8 cellular contexts compared by ENCODE assay signal in the genomic region with DNA sequence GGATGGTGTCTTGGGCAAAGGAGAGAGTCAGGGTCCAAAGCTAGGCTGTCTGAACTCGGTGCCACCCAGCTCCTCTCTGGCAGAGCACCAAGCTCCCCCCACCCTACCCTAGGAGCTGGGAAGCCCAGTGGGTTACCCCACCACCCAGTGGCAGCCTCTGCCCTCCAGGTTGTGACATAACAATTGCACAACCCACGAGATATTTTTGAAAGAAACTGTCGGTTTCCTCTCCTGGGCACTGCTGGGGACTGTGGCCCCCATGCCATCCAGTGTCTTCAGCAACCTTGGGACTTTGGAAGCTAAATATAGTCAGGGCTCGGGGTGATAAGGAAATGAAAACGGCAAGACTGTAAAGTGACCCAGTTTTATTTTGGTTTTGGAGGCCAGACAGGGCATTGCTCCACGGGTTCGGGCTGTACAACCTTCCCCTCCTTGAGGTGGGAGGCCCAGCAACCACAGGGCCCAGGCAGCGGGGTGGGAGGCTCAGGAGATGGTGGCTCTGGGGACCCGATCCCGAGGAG. TPM values are rescaled to one million over a fixed set of nuclear protein-coding genes. Genes with fewer than 3 reads are reported as not detected.
DNase-seq lines count a peak whose midpoint lies in the region; ATAC-seq and TF ChIP-seq lines count a peak whose summit lies in the region.

No MANE protein-coding gene starts in this region.

- H3K4me3 ChIP-seq in HAP-1 (peak overlapping the region; percentile 28), left ventricle myocardium inferior (peak overlapping the region; percentile 78), rectal smooth muscle tissue (ENCODE audit: low read length) (peak overlapping the region; percentile 63)

- no peaks in the 10 kb centered on the region; the same call in 1 of the 2 replicates for H3K9me3 ChIP-seq in HAP-1
- H3K9me3 ChIP-seq in left ventricle myocardium inferior (replicated peaks): no peaks in the 10 kb centered on the region

- intact Hi-C loops in activated CD8-positive, alpha-beta T cell treated with anti-CD3 and anti-CD28 coated beads for 36 hours (cut with micrococcal nuclease): loop anchor here (5.0 kb wide), 1 partner anchor 92 kb away; no protein-coding TSS in a partner anchor
- intact Hi-C loops in left ventricle myocardium inferior (cut with micrococcal nuclease): no loop called here

- H3K27me3 ChIP-seq in HAP-1 (ENCODE audit: low read depth): no peaks in the 10 kb centered on the region
- H3K27me3 ChIP-seq in left ventricle myocardium inferior (ENCODE audit: low read depth): no peaks in the 10 kb centered on the region
- no peaks in the 10 kb centered on the region for H3K27me3 ChIP-seq in rectal smooth muscle tissue (ENCODE audit: control insufficient read depth, insufficient read depth, low read length)

- H3K4me1 ChIP-seq in HAP-1: peaks cover 4% of the 10 kb centered on the region
- H3K4me1 ChIP-seq in left ventricle myocardium inferior: peaks cover 46% of the 10 kb centered on the region
- peaks cover 15% of the 10 kb centered on the region for H3K4me1 ChIP-seq in rectal smooth muscle tissue (ENCODE audit: control insufficient read depth, insufficient read depth, low read length)

- H3K4me1 Mint-ChIP-seq in activated CD8-positive, alpha-beta T cell treated with anti-CD3 and anti-CD28 coated beads for 36 hours (ENCODE audit: low read depth): peaks cover 16% of the 10 kb centered on the region

- no peak for ATAC-seq in activated CD8-positive, alpha-beta T cell treated with anti-CD3 and anti-CD28 coated beads for 36 hours

- in situ Hi-C loops in HAP-1 (cut with MboI; ENCODE audit: low sequenced_read_pairs): no loop called here

- H3K27me3 Mint-ChIP-seq in activated CD8-positive, alpha-beta T cell treated with anti-CD3 and anti-CD28 coated beads for 36 hours: peaks cover 3% of the 10 kb centered on the region

- H3K36me3 ChIP-seq in HAP-1 (replicated peaks): no peaks in the 10 kb centered on the region
- H3K36me3 ChIP-seq in left ventricle myocardium inferior: no peaks in the 10 kb centered on the region
- H3K36me3 ChIP-seq in rectal smooth muscle tissue (ENCODE audit: control insufficient read depth, insufficient read depth, low read length): no peaks in the 10 kb centered on the region

- H3K9ac ChIP-seq in rectal smooth muscle tissue (ENCODE audit: low read length): no peak overlapping the region

- H3K27ac Mint-ChIP-seq in activated CD8-positive, alpha-beta T cell treated with anti-CD3 and anti-CD28 coated beads for 36 hours: peak overlapping the region; percentile 73

- CTCF ChIA-PET in activated CD8-positive, alpha-beta T cell treated with anti-CD3 and anti-CD28 coated beads for 36 hours (lab: Charles Lee): interaction anchor here (1.5 to 6.1 kb wide), 4 partner anchors 11 to 91 kb away, joined by 5 to 42 read pairs (median 22); no protein-coding TSS in a partner anchor
- CTCF ChIA-PET in HEK293T (lab: Yijun Ruan, JAX): interaction anchor here (1.7 kb wide), 2 partner anchors 10 to 88 kb away, joined by 4 read pairs; no protein-coding TSS in a partner anchor

- no peaks in the 10 kb centered on the region for H3K36me3 Mint-ChIP-seq in activated CD8-positive, alpha-beta T cell treated with anti-CD3 and anti-CD28 coated beads for 36 hours (ENCODE audit: low read depth)

- POLR2A ChIA-PET in activated CD8-positive, alpha-beta T cell treated with anti-CD3 and anti-CD28 coated beads for 36 hours (lab: Charles Lee): interaction anchor here (0.6 to 2.0 kb wide), 3 partner anchors 14 to 201 kb away, joined by 3 to 7 read pairs (median 5); partner anchors contain the start of gene CTPS1
- POLR2A ChIA-PET in HEK293T (lab: Yijun Ruan, JAX): interaction anchor here (1.8 kb wide), 1 partner anchor 7 kb away, joined by 13 read pairs; no protein-coding TSS in a partner anchor

- peak overlapping the region; percentile 96 for H3K27ac ChIP-seq in left ventricle myocardium inferior (replicated peaks)
- H3K27ac ChIP-seq in rectal smooth muscle tissue (ENCODE audit: low read depth, low read length): peak overlapping the region; percentile 64

- H3K9me3 Mint-ChIP-seq in activated CD8-positive, alpha-beta T cell treated with anti-CD3 and anti-CD28 coated beads for 36 hours: no peaks in the 10 kb centered on the region

- peak overlapping the region; percentile 73 for H3K4me3 Mint-ChIP-seq in activated CD8-positive, alpha-beta T cell treated with anti-CD3 and anti-CD28 coated beads for 36 hours

- DNase-seq in HAP-1 (ENCODE audit: low spot score in 2 of 2) (no peak), left ventricle myocardium inferior (no peak), NCI-H2196 treated with DMSO at 0.1 percent for 48 hours (lab: John Stamatoyannopoulos, UW; ENCODE audit: unreplicated experiment) (no peak), COLO668 (lab: John Stamatoyannopoulos, UW; ENCODE audit: unreplicated experiment) (no peak), HEK293T (ENCODE audit: extremely low spot score) (no peak)
- DNase-seq in activated CD8-positive, alpha-beta T cell treated with anti-CD3 and anti-CD28 coated beads for 36 hours: peak; percentile 6
- DNase-seq in stimulated activated CD8-positive, alpha-beta memory T cell treated with anti-CD3 and anti-CD28 coated beads, Interleukin-4, amount 100 ng/mL, for 48 hours: no peak

- TF ChIP-seq CTCF in activated CD8-positive, alpha-beta T cell treated with anti-CD3 and anti-CD28 coated beads for 36 hours (IDR thresholded peaks at IDR 0.05): no peak
- TF ChIP-seq CTCF in left ventricle myocardium inferior (IDR thresholded peaks at IDR 0.05; ENCODE audit: borderline replicate concordance): no peak

TF ChIP-seq in HEK293T, 16 proteins besides CTCF, POLR2A, EP300 and RAD21:
- no peak for TF ChIP-seq ELF4 (IDR thresholded peaks at IDR 0.05)
- no peak for TF ChIP-seq SP1 (IDR thresholded peaks at IDR 0.05)
- TF ChIP-seq NFRKB (IDR thresholded peaks at IDR 0.05): no peak
- TF ChIP-seq FOXM1 (IDR thresholded peaks at IDR 0.05; ENCODE audit: borderline replicate concordance): no peak
- TF ChIP-seq HDGF (IDR thresholded peaks at IDR 0.05; ENCODE audit: borderline replicate concordance): no peak
- no peak for TF ChIP-seq TARDBP (IDR thresholded peaks at IDR 0.05)
- TF ChIP-seq ARNT (IDR thresholded peaks at IDR 0.05): no peak
- TF ChIP-seq FOXK2 (IDR thresholded peaks at IDR 0.05): no peak
- no peak for TF ChIP-seq BHLHE40 (IDR thresholded peaks at IDR 0.05; ENCODE audit: borderline replicate concordance)
- TF ChIP-seq CTBP1 (IDR thresholded peaks at IDR 0.05; ENCODE audit: borderline replicate concordance): no peak
- no peak for TF ChIP-seq SUZ12 (IDR thresholded peaks at IDR 0.05)
- TF ChIP-seq FOXA1 (IDR thresholded peaks at IDR 0.05): no peak
- no peak for TF ChIP-seq L3MBTL2 (conservative IDR thresholded peaks at IDR 0.05)
- TF ChIP-seq ZNF384 (IDR thresholded peaks at IDR 0.05): no peak
- TF ChIP-seq, protein P1, sequence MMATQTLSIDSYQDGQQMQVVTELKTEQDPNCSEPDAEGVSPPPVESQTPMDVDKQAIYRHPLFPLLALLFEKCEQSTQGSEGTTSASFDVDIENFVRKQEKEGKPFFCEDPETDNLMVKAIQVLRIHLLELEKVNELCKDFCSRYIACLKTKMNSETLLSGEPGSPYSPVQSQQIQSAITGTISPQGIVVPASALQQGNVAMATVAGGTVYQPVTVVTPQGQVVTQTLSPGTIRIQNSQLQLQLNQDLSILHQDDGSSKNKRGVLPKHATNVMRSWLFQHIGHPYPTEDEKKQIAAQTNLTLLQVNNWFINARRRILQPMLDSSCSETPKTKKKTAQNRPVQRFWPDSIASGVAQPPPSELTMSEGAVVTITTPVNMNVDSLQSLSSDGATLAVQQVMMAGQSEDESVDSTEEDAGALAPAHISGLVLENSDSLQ (IDR thresholded peaks at IDR 0.05): no peak

RNA-seq across cellular contexts. Expression of gene CITED4, which starts 1.4 kb away (rescaled TPM):
- 1 to 10 TPM; 6.7 to 7.4 TPM for total RNA-seq in activated CD8-positive, alpha-beta T cell treated with anti-CD3 and anti-CD28 coated beads for 36 hours
- total RNA-seq in left ventricle myocardium inferior: 24.4 TPM

Comparison
In these comparisons a context has a peak if more than half of its experiments do, and no peak if none do; other contexts are left out.
1. H3K4me3 ChIP-seq: peak in every context shown above with its lines; median percentile 78 in left ventricle myocardium inferior; 63 in rectal smooth muscle tissue; 28 in HAP-1.